8 cellular contexts compared by ENCODE assay signal in the genomic region with DNA sequence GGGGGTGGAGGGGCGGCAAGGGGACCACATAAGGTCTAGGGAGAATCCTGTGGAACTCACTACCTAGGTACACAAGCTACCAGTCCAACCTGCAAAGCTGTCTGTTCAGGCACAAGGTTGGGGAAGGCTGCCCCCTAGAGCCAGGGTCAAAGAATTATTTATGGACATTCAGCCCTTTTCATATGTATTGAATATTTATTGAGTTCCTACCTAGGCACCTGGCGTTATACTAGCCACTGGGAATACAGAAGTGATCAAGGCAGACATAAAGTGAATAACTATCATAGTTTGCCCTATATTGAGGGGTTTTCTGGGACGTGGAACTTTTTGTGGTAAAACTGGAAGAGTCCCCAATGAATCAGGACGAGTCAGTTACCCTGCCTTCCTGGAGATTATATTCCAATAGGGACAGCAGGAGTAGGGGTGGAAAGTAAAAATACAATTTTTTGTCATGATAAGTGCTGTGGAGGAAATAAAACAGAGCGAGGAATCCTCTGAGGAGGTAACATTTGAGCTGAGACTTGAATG. TPM values are rescaled to one million over a fixed set of nuclear protein-coding genes. Genes with fewer than 3 reads are reported as not detected.
A peak's percentile ranks its signal among the peaks of the same experiment; 100 is the strongest.
DNase-seq lines count a peak whose midpoint lies in the region; ATAC-seq and TF ChIP-seq lines count a peak whose summit lies in the region.

No MANE protein-coding gene starts in this region.

- TF ChIP-seq CTCF in AG04449 (IDR thresholded peaks at IDR 0.05; ENCODE audit: insufficient read depth, low read length, missing control alignments) (peak; percentile 29), epithelial cell of esophagus (IDR thresholded peaks at IDR 0.05; ENCODE audit: insufficient read depth, low read depth, low read length, missing control alignments) (peak; percentile 61), osteocyte (IDR thresholded peaks at IDR 0.05) (peak; percentile 64), vagina (IDR thresholded peaks at IDR 0.05) (peak; percentile 28 to 45 (median 37))

- ATAC-seq in GM18907 (IDR thresholded peaks at IDR 0.05; ENCODE audit: unreplicated experiment), result peak; percentile 57
- peak; percentile 87 for ATAC-seq in activated CD8-positive, alpha-beta T cell treated with anti-CD3 and anti-CD28 coated beads, Interleukin-2, amount 10 ng/mL, durations not matched to agents 7 days and 5 days

- H3K4me1 Mint-ChIP-seq in activated CD8-positive, alpha-beta T cell treated with anti-CD3 and anti-CD28 coated beads, Interleukin-2, amount 10 ng/mL, durations not matched to agents 7 days and 5 days (ENCODE audit: low read depth), result peaks cover 28% of the 10 kb centered on the region
- H3K4me1 Mint-ChIP-seq in osteocyte (ENCODE audit: unreplicated experiment), result peaks cover 20% of the 10 kb centered on the region

- H3K27ac ChIP-seq in vagina, result no peak overlapping the region

- intact Hi-C loops in vagina (cut with DNase I), result no loop called here

- H3K4me3 Mint-ChIP-seq in activated CD8-positive, alpha-beta T cell treated with anti-CD3 and anti-CD28 coated beads, Interleukin-2, amount 10 ng/mL, durations not matched to agents 7 days and 5 days, result no peak overlapping the region
- no peak overlapping the region for H3K4me3 Mint-ChIP-seq in osteocyte (ENCODE audit: unreplicated experiment)

- TF ChIP-seq POLR2A in vagina (IDR thresholded peaks at IDR 0.05), result no peak

- H3K27me3 ChIP-seq in vagina, result no peaks in the 10 kb centered on the region

- H3K9me3 Mint-ChIP-seq in activated CD8-positive, alpha-beta T cell treated with anti-CD3 and anti-CD28 coated beads, Interleukin-2, amount 10 ng/mL, durations not matched to agents 7 days and 5 days (ENCODE audit: insufficient read depth), result no peaks in the 10 kb centered on the region
- H3K9me3 Mint-ChIP-seq in osteocyte (ENCODE audit: unreplicated experiment), result no peaks in the 10 kb centered on the region

- H3K27me3 Mint-ChIP-seq in activated CD8-positive, alpha-beta T cell treated with anti-CD3 and anti-CD28 coated beads, Interleukin-2, amount 10 ng/mL, durations not matched to agents 7 days and 5 days (ENCODE audit: low read depth), result peaks cover 7% of the 10 kb centered on the region
- no peaks in the 10 kb centered on the region for H3K27me3 Mint-ChIP-seq in osteocyte (ENCODE audit: unreplicated experiment)

- H3K27ac Mint-ChIP-seq in activated CD8-positive, alpha-beta T cell treated with anti-CD3 and anti-CD28 coated beads, Interleukin-2, amount 10 ng/mL, durations not matched to agents 7 days and 5 days, result no peak overlapping the region
- H3K27ac Mint-ChIP-seq in osteocyte (ENCODE audit: unreplicated experiment), result no peak overlapping the region

- CTCF ChIA-PET in AG04449 (lab: Yijun Ruan, JAX), result interaction anchor here (0.7 to 19.6 kb wide), 12 partner anchors 9 to 116 kb away, joined by 3 to 1419 read pairs (median 20); partner anchors contain the start of genes ENDOU and RAPGEF3
- CTCF ChIA-PET in activated CD8-positive, alpha-beta T cell treated with anti-CD3 and anti-CD28 coated beads, Interleukin-2, amount 10 ng/mL, durations not matched to agents 7 days and 5 days (lab: Charles Lee), result interaction anchor here (0.6 to 18.4 kb wide), 35 partner anchors 11 to 735 kb away, joined by 3 to 646 read pairs (median 5); partner anchors contain the start of genes ENDOU, PFKM, RAPGEF3 and RPAP3

- POLR2A ChIA-PET in AG04449 (lab: Yijun Ruan, JAX), result interaction anchor here (1.3 kb wide), 1 partner anchor 9 kb away, joined by 4 read pairs; the partner anchor contains the start of gene RAPGEF3
- POLR2A ChIA-PET in activated CD8-positive, alpha-beta T cell treated with anti-CD3 and anti-CD28 coated beads, Interleukin-2, amount 10 ng/mL, durations not matched to agents 7 days and 5 days (lab: Charles Lee), result interaction anchor here (1.2 to 1.8 kb wide), 4 partner anchors 9 to 65 kb away, joined by 3 to 8 read pairs (median 6); partner anchors contain the start of gene RAPGEF3

- no peaks in the 10 kb centered on the region for H3K36me3 Mint-ChIP-seq in activated CD8-positive, alpha-beta T cell treated with anti-CD3 and anti-CD28 coated beads, Interleukin-2, amount 10 ng/mL, durations not matched to agents 7 days and 5 days (ENCODE audit: low read depth)
- H3K36me3 Mint-ChIP-seq in osteocyte (ENCODE audit: unreplicated experiment), result no peaks in the 10 kb centered on the region

- H3K9me3 ChIP-seq in vagina, result no peaks in the 10 kb centered on the region

- H3K4me1 ChIP-seq in vagina, result peaks cover 2% of the 10 kb centered on the region

- no peaks in the 10 kb centered on the region for H3K36me3 ChIP-seq in vagina

- DNase-seq in AG04449 (ENCODE audit: low read depth, low spot score), result no peak
- peak; percentile 8 for DNase-seq in NCI-H526 treated with DMSO at 0.1 percent for 48 hours (lab: John Stamatoyannopoulos, UW)
- DNase-seq in activated CD8-positive, alpha-beta T cell treated with anti-CD3 and anti-CD28 coated beads, Interleukin-2, amount 10 ng/mL, durations not matched to agents 7 days and 5 days, result peak; percentile 85
- peak; percentile 78 for DNase-seq in epithelial cell of esophagus (ENCODE audit: low read depth)
- no peak for DNase-seq in osteocyte (ENCODE audit: extremely low spot score, unreplicated experiment)
- DNase-seq in vagina (ENCODE audit: extremely low spot score in 2 of 2), result no peak
- no peak for DNase-seq in cortex of kidney (lab: John Stamatoyannopoulos, UW)

- no peak overlapping the region for H3K4me3 ChIP-seq in AG04449 (ENCODE audit: low read depth, low read length)
- H3K4me3 ChIP-seq in epithelial cell of esophagus (ENCODE audit: low read length), result no peak overlapping the region
- no peak overlapping the region for H3K4me3 ChIP-seq in vagina

RNA-seq across cellular contexts. Expression of gene SLC48A1, which starts 5.8 kb away (rescaled TPM):
- 1 to 10 TPM; 7.0 to 8.1 TPM for total RNA-seq in activated CD8-positive, alpha-beta T cell treated with anti-CD3 and anti-CD28 coated beads, Interleukin-2, amount 10 ng/mL, durations not matched to agents 7 days and 5 days
- total RNA-seq in osteocyte, result 21.2 and 21.6 TPM in 2 replicates
- 20.9 TPM for total RNA-seq in vagina

RNA-seq across cellular contexts. Expression of gene RAPGEF3, which starts 8.6 kb away (rescaled TPM):
- total RNA-seq in activated CD8-positive, alpha-beta T cell treated with anti-CD3 and anti-CD28 coated beads, Interleukin-2, amount 10 ng/mL, durations not matched to agents 7 days and 5 days, result under 1 TPM in 1 of 2 experiments, not detected in 1; 0.24 TPM
- total RNA-seq in osteocyte (1.2 and 1.9 TPM in 2 replicates), vagina (52.3 TPM)

RNA-seq across cellular contexts. Expression of gene ENDOU, which starts 42.0 kb away (rescaled TPM):
- not detected for total RNA-seq in activated CD8-positive, alpha-beta T cell treated with anti-CD3 and anti-CD28 coated beads, Interleukin-2, amount 10 ng/mL, durations not matched to agents 7 days and 5 days
- total RNA-seq in osteocyte, result not detected in 2 replicates
- 21.4 TPM for total RNA-seq in vagina

RNA-seq across cellular contexts. Expression of gene HDAC7, which starts 52.4 kb away (rescaled TPM):
- total RNA-seq in activated CD8-positive, alpha-beta T cell treated with anti-CD3 and anti-CD28 coated beads, Interleukin-2, amount 10 ng/mL, durations not matched to agents 7 days and 5 days, result 100 to 1,000 TPM; 180 to 207 TPM
- 114 and 120 TPM in 2 replicates for total RNA-seq in osteocyte
- total RNA-seq in vagina, result 67.0 TPM

Comparison
In these comparisons a context has a peak if more than half of its experiments do, and no peak if none do; other contexts are left out.
1. DNase-seq: peak in NCI-H526 treated with DMSO at 0.1 percent for 48 hours (single experiment), activated CD8-positive, alpha-beta T cell treated with anti-CD3 and anti-CD28 coated beads, Interleukin-2, amount 10 ng/mL, durations not matched to agents 7 days and 5 days (single experiment) and epithelial cell of esophagus (single experiment); none in AG04449 (single experiment), osteocyte (single experiment), vagina (0 of 2) and cortex of kidney (single experiment).
2. RNA of gene RAPGEF3, which starts 8.6 kb away (total RNA-seq): 52.3 TPM in vagina (single experiment); 1.2 to 1.9 TPM in osteocyte and 0.24 TPM in activated CD8-positive, alpha-beta T cell treated with anti-CD3 and anti-CD28 coated beads, Interleukin-2, amount 10 ng/mL, durations not matched to agents 7 days and 5 days; every median in the first group is over 10 times any median in the second.
3. RNA of gene ENDOU, which starts 42.0 kb away (total RNA-seq): 21.4 TPM in vagina (single experiment); not detected in activated CD8-positive, alpha-beta T cell treated with anti-CD3 and anti-CD28 coated beads, Interleukin-2, amount 10 ng/mL, durations not matched to agents 7 days and 5 days and not detected in osteocyte; every median in the first group is over 10 times any median in the second.
4. Peak in every context shown above with its lines, with median percentiles within 50 percentile points of each other: CTCF ChIP-seq.